13 cellular contexts compared by ENCODE assay signal in genomic region chr9:87909310-87910041, GRCh38. TPM values are rescaled to one million over a fixed set of nuclear protein-coding genes. Genes with fewer than 3 reads are reported as not detected.
DNase-seq lines count a peak whose midpoint lies in the region; ATAC-seq and TF ChIP-seq lines count a peak whose summit lies in the region.
"Had no signal": no experiment of that assay in that cellular context is flagged by ENCODE, and none has a peak within 500 bp of the region (broad histone marks: within the 10 kb centered on the region; RNA-seq: fewer than 3 reads in every experiment).

No MANE protein-coding gene starts in this region.

- H3K36me3 Mint-ChIP-seq in CD4-positive, alpha-beta T cell (ENCODE audit: low read depth): no peaks in the 10 kb centered on the region
- H3K36me3 Mint-ChIP-seq: CD4-positive, CD25-positive, alpha-beta regulatory T cell; naive thymus-derived CD8-positive, alpha-beta T cell had no signal

- BruUV-seq in Panc1 (replicated peaks; lab: Mats Ljungman, UMichigan): no TSS peak

- H3K27me3 ChIP-seq in Panc1 (ENCODE audit: control insufficient read depth, insufficient read depth, low read length): no peaks in the 10 kb centered on the region
- no peaks in the 10 kb centered on the region for H3K27me3 ChIP-seq in CD4-positive, alpha-beta T cell (ENCODE audit: control insufficient read depth, insufficient read depth, low read length)

- no peaks in the 10 kb centered on the region for H3K4me1 Mint-ChIP-seq in CD4-positive, alpha-beta T cell (ENCODE audit: low read depth)
- H3K4me1 Mint-ChIP-seq: CD4-positive, CD25-positive, alpha-beta regulatory T cell had no signal

- peak overlapping the region; percentile 18 to 40; a peak in 3 of 4 replicates for H3K4me3 ChIP-seq in Panc1 (ENCODE audit: low read depth in 2 of 2, low read length in 2 of 2)

- H3K27ac ChIP-seq in Panc1 (ENCODE audit: low read length): no peak overlapping the region
- no peak overlapping the region for H3K27ac ChIP-seq in CD4-positive, alpha-beta T cell (ENCODE audit: low read depth, low read length)

- no peaks in the 10 kb centered on the region for H3K9me3 Mint-ChIP-seq in CD4-positive, alpha-beta T cell

- DNase-seq in 8988T (peak; percentile 26), H4 (ENCODE audit: low spot score) (peak; percentile 70), Panc1 (ENCODE audit: low read depth, low spot score) (peak; percentile 10), left lobe of liver (ENCODE audit: low spot score) (peak; percentile 94), hippocampal formation (lab: John Stamatoyannopoulos, UW) (no peak), occipital lobe (lab: John Stamatoyannopoulos, UW) (no peak), nucleus accumbens (lab: John Stamatoyannopoulos, UW) (no peak)
- DNase-seq in CD4-positive, alpha-beta T cell: no peak
- DNase-seq: CD4-positive, CD25-positive, alpha-beta regulatory T cell; naive thymus-derived CD8-positive, alpha-beta T cell; NCI-H2171 treated with DMSO at 0.1 percent for 48 hours; stimulated activated naive CD4-positive, alpha-beta T cell treated with Interleukin-2 at 50 U/mL for 16 hours had no signal

- POLR2A ChIA-PET in Panc1 (lab: Charles Lee): no interaction called here
- POLR2A ChIA-PET in CD4-positive, alpha-beta T cell (lab: Charles Lee): no interaction called here

- no peaks in the 10 kb centered on the region for H3K9me3 ChIP-seq in Panc1 (ENCODE audit: control insufficient read depth, insufficient read depth, low read depth, low read length)
- H3K9me3 ChIP-seq in CD4-positive, alpha-beta T cell (ENCODE audit: control insufficient read depth, low read length): no peaks in the 10 kb centered on the region

- no peak overlapping the region for H3K27ac Mint-ChIP-seq in CD4-positive, alpha-beta T cell
- H3K27ac Mint-ChIP-seq: CD4-positive, CD25-positive, alpha-beta regulatory T cell had no signal

- no peak overlapping the region for H3K4me3 Mint-ChIP-seq in CD4-positive, alpha-beta T cell
- H3K4me3 Mint-ChIP-seq: CD4-positive, CD25-positive, alpha-beta regulatory T cell; naive thymus-derived CD8-positive, alpha-beta T cell had no signal

- peaks cover 4% of the 10 kb centered on the region for H3K27me3 Mint-ChIP-seq in CD4-positive, alpha-beta T cell
- H3K27me3 Mint-ChIP-seq: CD4-positive, CD25-positive, alpha-beta regulatory T cell had no signal

- in situ Hi-C loops in Panc1 (cut with HindIII; ENCODE audit: low pct_unique_long_range_greater_than_20kb, low sequenced_read_pairs): no loop called here

- no peaks in the 10 kb centered on the region for H3K4me1 ChIP-seq in Panc1 (ENCODE audit: control insufficient read depth, insufficient read depth, low read length)

- no peaks in the 10 kb centered on the region for H3K36me3 ChIP-seq in Panc1 (ENCODE audit: control insufficient read depth, insufficient read depth, low read length)

- intact Hi-C loops in Panc1 (cut with micrococcal nuclease; ENCODE audit: unreplicated experiment): no loop called here
- intact Hi-C loops in CD4-positive, alpha-beta T cell (cut with DNase I, micrococcal nuclease): loop anchor here in 1 of 2 experiments (10.0 kb wide), 1 partner anchor 225 kb away; the partner anchor contains the start of gene SPATA31C2

- CTCF ChIA-PET in Panc1 (lab: Charles Lee): no interaction called here
- CTCF ChIA-PET in CD4-positive, alpha-beta T cell (lab: Charles Lee): no interaction called here

- TF ChIP-seq CTCF in Panc1 (IDR thresholded peaks at IDR 0.05): peak; percentile 50
- no peak for TF ChIP-seq CTCF in CD4-positive, alpha-beta T cell (IDR thresholded peaks at IDR 0.05)

- ATAC-seq in Panc1 (peak; percentile 92), left lobe of liver (peak; percentile 98)
- no peak for ATAC-seq in CD4-positive, alpha-beta T cell (ENCODE audit: poor library complexity)
- ATAC-seq: naive thymus-derived CD8-positive, alpha-beta T cell had no signal

RNA-seq across cellular contexts. Expression of gene SPATA31C1, which starts 8.3 kb away (rescaled TPM):
- not detected in 2 replicates for total RNA-seq in H4 (2014; rRNA removed; shearing (Covaris generic))
- total RNA-seq in Panc1 (2021; ENCODE audit: unreplicated experiment) (not detected), left lobe of liver (not detected), occipital lobe (not detected)
- not detected for polyA plus RNA-seq in Panc1 (2012; ENCODE audit: insufficient read length)
- not detected for total RNA-seq in CD4-positive, alpha-beta T cell
- total RNA-seq: activated CD8-positive, alpha-beta memory T cell treated with anti-CD3 and anti-CD28 coated beads for 36 hours; CD4-positive, CD25-positive, alpha-beta regulatory T cell; naive thymus-derived CD8-positive, alpha-beta T cell had no signal
- polyA plus RNA-seq: naive thymus-derived CD8-positive, alpha-beta T cell had no signal

RNA-seq across cellular contexts. Expression of gene SPATA31E1, which starts 26.8 kb away (rescaled TPM):
- not detected in 2 replicates for total RNA-seq in H4 (2014; rRNA removed; shearing (Covaris generic))
- not detected for total RNA-seq in Panc1 (2021; ENCODE audit: unreplicated experiment)
- not detected for polyA plus RNA-seq in Panc1 (2012; ENCODE audit: insufficient read length)
- not detected for total RNA-seq in left lobe of liver
- total RNA-seq in occipital lobe: not detected
- not detected for total RNA-seq in CD4-positive, alpha-beta T cell
- total RNA-seq: activated CD8-positive, alpha-beta memory T cell treated with anti-CD3 and anti-CD28 coated beads for 36 hours; CD4-positive, CD25-positive, alpha-beta regulatory T cell; naive thymus-derived CD8-positive, alpha-beta T cell had no signal
- polyA plus RNA-seq: CD4-positive, CD25-positive, alpha-beta regulatory T cell; naive thymus-derived CD8-positive, alpha-beta T cell had no signal

Comparison
In these comparisons a context has a peak if more than half of its experiments do, and no peak if none do; other contexts are left out.
1. DNase-seq: peak in 8988T (single experiment), H4 (single experiment), Panc1 (single experiment) and left lobe of liver (single experiment); none in hippocampal formation (0 of 2), occipital lobe (single experiment), nucleus accumbens (0 of 56) and CD4-positive, alpha-beta T cell (0 of 10).